ENCODE assay signal across 9 cellular contexts in genomic region chr17:77308768-77309726, GRCh38.
DNase-seq lines count a peak whose midpoint lies in the region; ATAC-seq and TF ChIP-seq lines count a peak whose summit lies in the region.
"Had no signal": no experiment of that assay in that cellular context is flagged by ENCODE, and none has a peak within 500 bp of the region (broad histone marks: within the 10 kb centered on the region; RNA-seq: fewer than 3 reads in every experiment).

No MANE protein-coding gene starts in this region.

- H3K36me3 ChIP-seq in right atrium auricular region, result no peaks in the 10 kb centered on the region
- H3K36me3 ChIP-seq in lung (ENCODE audit: control insufficient read depth in 2 of 2, insufficient read depth in 2 of 2, low read length in 2 of 2), result no peaks in the 10 kb centered on the region
- no peaks in the 10 kb centered on the region for H3K36me3 ChIP-seq in uterus

- H3K27ac Mint-ChIP-seq in brain, result peak overlapping the region; percentile 12 to 63 (median 51)

- peaks cover 26% of the 10 kb centered on the region for H3K4me1 Mint-ChIP-seq in brain

- TF ChIP-seq POLR2A in uterus (IDR thresholded peaks at IDR 0.05), result no peak

- H3K9me3 ChIP-seq in right atrium auricular region, result no peaks in the 10 kb centered on the region
- H3K9me3 ChIP-seq in lung (ENCODE audit: control insufficient read depth in 2 of 2, insufficient read depth in 1 of 2, low read length in 1 of 2), result no peaks in the 10 kb centered on the region
- H3K9me3 ChIP-seq in uterus, result no peaks in the 10 kb centered on the region

- H3K27me3 ChIP-seq in right atrium auricular region (no peaks in the 10 kb centered on the region), lung (ENCODE audit: control insufficient read depth, insufficient read depth) (no peaks in the 10 kb centered on the region), uterus (no peaks in the 10 kb centered on the region)

- peaks cover 6% of the 10 kb centered on the region for H3K27me3 Mint-ChIP-seq in brain

- peaks cover 0 to 32% of the 10 kb centered on the region in 2 donors for H3K4me1 ChIP-seq in right atrium auricular region
- H3K4me1 ChIP-seq in lung (ENCODE audit: control insufficient read depth in 2 of 2, insufficient read depth in 2 of 2, low read length in 2 of 2), result peaks cover 0 to 2% of the 10 kb centered on the region in 2 donors
- H3K4me1 ChIP-seq in uterus, result no peaks in the 10 kb centered on the region

- ATAC-seq in Right ventricle myocardium superior (ENCODE audit: poor library complexity), result peak; percentile 12
- ATAC-seq in lung (ENCODE audit: insufficient read depth, low FRiP score), result peak; percentile 80
- ATAC-seq in HG02981 (IDR thresholded peaks at IDR 0.05; ENCODE audit: unreplicated experiment), result no peak

- H3K4me3 Mint-ChIP-seq in brain, result no peak overlapping the region

- DNase-seq in Right ventricle myocardium superior (peak; percentile 72), right atrium auricular region (ENCODE audit: low spot score) (no peak), lung (ENCODE audit: low spot score) (no peak), uterus (peak; percentile 52 to 66), NCI-H2196 (lab: John Stamatoyannopoulos, UW; ENCODE audit: unreplicated experiment) (no peak), NCI-H1092 (lab: John Stamatoyannopoulos, UW) (no peak)
- DNase-seq: NCI-H1930 had no signal

- no peaks in the 10 kb centered on the region for H3K9me3 Mint-ChIP-seq in brain

- no peaks in the 10 kb centered on the region for H3K36me3 Mint-ChIP-seq in brain

- intact Hi-C loops in Right ventricle myocardium superior (cut with DNase I) (no loop called here), uterus (cut with DNase I; ENCODE audit: low total_unique reads) (no loop called here)

- H3K4me3 ChIP-seq in right atrium auricular region, result no peak overlapping the region
- H3K4me3 ChIP-seq in lung, result no peak overlapping the region
- H3K4me3 ChIP-seq in uterus, result no peak overlapping the region

- WGBS in lung, 2 donors, result 74 to 79% methylated on average over 20 of the region's 20 CpGs

- TF ChIP-seq CTCF in right atrium auricular region (IDR thresholded peaks at IDR 0.05), result no peak
- TF ChIP-seq CTCF in brain (conservative IDR thresholded peaks at IDR 0.05), result no peak
- no peak for TF ChIP-seq CTCF in lung (IDR thresholded peaks at IDR 0.05; ENCODE audit: control extremely low read depth, extremely low read depth)
- TF ChIP-seq CTCF in uterus (IDR thresholded peaks at IDR 0.05), result no peak

- no peak overlapping the region for H3K27ac ChIP-seq in right atrium auricular region
- no peak overlapping the region for H3K27ac ChIP-seq in lung (ENCODE audit: low read depth in 1 of 2, low read length in 1 of 2)
- H3K27ac ChIP-seq in uterus, result peak overlapping the region; percentile 19 to 57

Comparison
In these comparisons a context has a peak if more than half of its experiments do, and no peak if none do; other contexts are left out.
1. DNase-seq: peak in Right ventricle myocardium superior (single experiment) and uterus (2 of 2); none in right atrium auricular region (single experiment), lung (single experiment), NCI-H2196 (single experiment) and NCI-H1092 (single experiment).
2. H3K27ac ChIP-seq: peak in uterus (2 of 2); none in right atrium auricular region (0 of 2) and lung (0 of 2).